ENCODE assay signal across 7 cellular contexts in genomic region chr6:90393232-90393884, GRCh38.
A peak's percentile ranks its signal among the peaks of the same experiment; 100 is the strongest.
DNase-seq lines count a peak whose midpoint lies in the region; ATAC-seq, FAIRE-seq and TF ChIP-seq lines count a peak whose summit lies in the region.

No MANE protein-coding gene starts in this region.

- H3K27me3 Mint-ChIP-seq in activated CD4-positive, alpha-beta T cell treated with anti-CD3 and anti-CD28 coated beads, Interleukin-2, amount 10 ng/mL, durations not matched to agents 7 days and 5 days: peaks cover under 1% of the 10 kb centered on the region
- H3K27me3 Mint-ChIP-seq in memory B cell: no peaks in the 10 kb centered on the region
- no peaks in the 10 kb centered on the region for H3K27me3 Mint-ChIP-seq in stimulated activated memory B cell treated with anti-CD40 and anti-IgM and Interleukin-4, amounts not matched to agents 10 μg/mL and 1 μg/mL and 100 μg/mL, for 72 hours

- FAIRE-seq in GM12891 (lab: Jason Lieb, UNC): peak; percentile 33

- TF ChIP-seq POLR2A in GM12891 (IDR thresholded peaks at IDR 0.05; ENCODE audit: low read depth, low read length): no peak

- H3K4me1 Mint-ChIP-seq in activated CD4-positive, alpha-beta T cell treated with anti-CD3 and anti-CD28 coated beads, Interleukin-2, amount 10 ng/mL, durations not matched to agents 7 days and 5 days: peaks cover 57% of the 10 kb centered on the region
- H3K4me1 Mint-ChIP-seq in memory B cell: peaks cover 20% of the 10 kb centered on the region
- peaks cover 25% of the 10 kb centered on the region for H3K4me1 Mint-ChIP-seq in stimulated activated memory B cell treated with anti-CD40 and anti-IgM and Interleukin-4, amounts not matched to agents 10 μg/mL and 1 μg/mL and 100 μg/mL, for 72 hours

- H3K36me3 Mint-ChIP-seq in activated CD4-positive, alpha-beta T cell treated with anti-CD3 and anti-CD28 coated beads, Interleukin-2, amount 10 ng/mL, durations not matched to agents 7 days and 5 days (ENCODE audit: low read depth): peaks cover 3% of the 10 kb centered on the region
- no peaks in the 10 kb centered on the region for H3K36me3 Mint-ChIP-seq in memory B cell
- no peaks in the 10 kb centered on the region for H3K36me3 Mint-ChIP-seq in stimulated activated memory B cell treated with anti-CD40 and anti-IgM and Interleukin-4, amounts not matched to agents 10 μg/mL and 1 μg/mL and 100 μg/mL, for 72 hours

- ATAC-seq in HG03108 (IDR thresholded peaks at IDR 0.05; ENCODE audit: unreplicated experiment): peak; percentile 68
- ATAC-seq in memory B cell (ENCODE audit: low read depth): peak; percentile 82
- ATAC-seq in stimulated activated memory B cell treated with anti-CD40 and anti-IgM and Interleukin-4, amounts not matched to agents 10 μg/mL and 1 μg/mL and 100 μg/mL, for 72 hours: peak; percentile 70

- no peak overlapping the region for H3K4me3 Mint-ChIP-seq in activated CD4-positive, alpha-beta T cell treated with anti-CD3 and anti-CD28 coated beads, Interleukin-2, amount 10 ng/mL, durations not matched to agents 7 days and 5 days
- H3K4me3 Mint-ChIP-seq in memory B cell: peak overlapping the region; percentile 57
- peak overlapping the region; percentile 40 for H3K4me3 Mint-ChIP-seq in stimulated activated memory B cell treated with anti-CD40 and anti-IgM and Interleukin-4, amounts not matched to agents 10 μg/mL and 1 μg/mL and 100 μg/mL, for 72 hours

- DNase-seq in GM12891 (ENCODE audit: insufficient read length, low spot score) (no peak), NCI-H69 (lab: John Stamatoyannopoulos, UW) (peak; percentile 62), dermis microvascular lymphatic vessel endothelial cell (ENCODE audit: low read depth in 2 of 2) (peak; percentile 16 to 57), memory B cell (ENCODE audit: low spot score in 2 of 2) (peak; percentile 76 to 80)
- peak; percentile 85 for DNase-seq in activated CD4-positive, alpha-beta T cell treated with anti-CD3 and anti-CD28 coated beads, Interleukin-2, amount 10 ng/mL, durations not matched to agents 7 days and 5 days

- CTCF ChIA-PET in activated CD4-positive, alpha-beta T cell treated with anti-CD3 and anti-CD28 coated beads, Interleukin-2, amount 10 ng/mL, durations not matched to agents 7 days and 5 days (lab: Charles Lee): interaction anchor here (0.6 to 2.8 kb wide), 36 partner anchors 9 to 522 kb away, joined by 3 to 42 read pairs (median 5); no protein-coding TSS in a partner anchor

- peak overlapping the region; percentile 41 for H3K27ac Mint-ChIP-seq in activated CD4-positive, alpha-beta T cell treated with anti-CD3 and anti-CD28 coated beads, Interleukin-2, amount 10 ng/mL, durations not matched to agents 7 days and 5 days
- H3K27ac Mint-ChIP-seq in memory B cell: peak overlapping the region; percentile 82
- H3K27ac Mint-ChIP-seq in stimulated activated memory B cell treated with anti-CD40 and anti-IgM and Interleukin-4, amounts not matched to agents 10 μg/mL and 1 μg/mL and 100 μg/mL, for 72 hours: peak overlapping the region; percentile 8

- POLR2A ChIA-PET in activated CD4-positive, alpha-beta T cell treated with anti-CD3 and anti-CD28 coated beads, Interleukin-2, amount 10 ng/mL, durations not matched to agents 7 days and 5 days (lab: Charles Lee): no interaction called here

- H3K9me3 Mint-ChIP-seq in activated CD4-positive, alpha-beta T cell treated with anti-CD3 and anti-CD28 coated beads, Interleukin-2, amount 10 ng/mL, durations not matched to agents 7 days and 5 days: no peaks in the 10 kb centered on the region
- no peaks in the 10 kb centered on the region for H3K9me3 Mint-ChIP-seq in memory B cell
- no peaks in the 10 kb centered on the region for H3K9me3 Mint-ChIP-seq in stimulated activated memory B cell treated with anti-CD40 and anti-IgM and Interleukin-4, amounts not matched to agents 10 μg/mL and 1 μg/mL and 100 μg/mL, for 72 hours

TF ChIP-seq in GM12891, 5 proteins besides CTCF, POLR2A, EP300 and RAD21:
- no peak for TF ChIP-seq PAX5 (IDR thresholded peaks at IDR 0.05; ENCODE audit: insufficient read depth, low read length, severe bottlenecking)
- no peak for TF ChIP-seq POLR2AphosphoS5 (IDR thresholded peaks at IDR 0.05; ENCODE audit: low read depth, low read length)
- TF ChIP-seq TAF1 (IDR thresholded peaks at IDR 0.05; ENCODE audit: low read depth, low read length): no peak
- no peak for TF ChIP-seq POU2F2 (IDR thresholded peaks at IDR 0.05; ENCODE audit: low read depth, low read length)
- no peak for TF ChIP-seq SPI1 (IDR thresholded peaks at IDR 0.05; ENCODE audit: low read depth, low read length)

Comparison
In these comparisons a context has a peak if more than half of its experiments do, and no peak if none do; other contexts are left out.
1. H3K27ac Mint-ChIP-seq: peak in every context shown above with its lines; median percentile 82 in memory B cell; 41 in activated CD4-positive, alpha-beta T cell treated with anti-CD3 and anti-CD28 coated beads, Interleukin-2, amount 10 ng/mL, durations not matched to agents 7 days and 5 days; 8 in stimulated activated memory B cell treated with anti-CD40 and anti-IgM and Interleukin-4, amounts not matched to agents 10 μg/mL and 1 μg/mL and 100 μg/mL, for 72 hours.